In the genomic region with DNA sequence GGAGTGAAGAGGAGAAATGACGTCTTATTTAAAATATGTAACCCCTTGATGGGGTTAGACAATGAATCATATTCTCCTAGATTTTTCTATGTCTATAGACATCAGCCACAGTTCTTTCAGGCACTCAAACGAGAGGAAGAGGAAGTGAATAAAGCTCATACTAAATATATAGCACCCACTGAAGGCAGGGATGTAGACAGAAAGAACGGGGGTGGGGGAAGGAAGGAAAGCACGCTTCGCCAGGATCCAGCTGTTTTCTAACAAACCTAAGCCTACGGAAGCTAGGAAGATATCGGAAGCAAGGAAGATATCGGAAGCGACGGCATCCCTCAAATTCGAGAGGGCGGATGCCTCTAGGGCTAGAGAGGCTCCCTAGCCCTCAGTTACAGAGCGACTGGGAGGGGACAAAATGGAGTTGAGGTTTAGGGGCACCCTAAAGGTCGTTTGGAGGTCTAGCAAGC, we compare ENCODE assay signal across 8 cellular contexts.
DNase-seq lines count a peak whose midpoint lies in the region; ATAC-seq lines count a peak whose summit lies in the region.

No MANE protein-coding gene starts in this region.

- ATAC-seq in GM19035 (IDR thresholded peaks at IDR 0.05; ENCODE audit: unreplicated experiment) (peak; percentile 26), HG03280 (IDR thresholded peaks at IDR 0.05; ENCODE audit: unreplicated experiment) (peak; percentile 24)

- H3K9ac ChIP-seq in SK-N-MC (ENCODE audit: insufficient read length): peak overlapping the region; percentile 81

- peak; percentile 14 for DNase-seq in Ammon's horn (ENCODE audit: low spot score)
- no peak for DNase-seq in SK-N-MC (ENCODE audit: low read depth, low spot score)
- DNase-seq in caudate nucleus (lab: John Stamatoyannopoulos, UW): peak in 13 of 61 donors; percentile 2 to 33 (median 11)
- peak; percentile 39 for DNase-seq in left kidney (ENCODE audit: low read depth, low spot score)
- no peak for DNase-seq in NCI-H187 treated with DMSO at 0.1 percent for 48 hours (lab: John Stamatoyannopoulos, UW)

- H3K27ac ChIP-seq in SK-N-MC: no peak overlapping the region
- peak overlapping the region; percentile 52 for H3K27ac ChIP-seq in caudate nucleus (ENCODE audit: low read depth, low read length)

- H3K27ac Mint-ChIP-seq in stimulated activated naive CD8-positive, alpha-beta T cell treated with anti-CD3 and anti-CD28 coated beads, Interleukin-15, Interleukin-2, amounts not matched to agents 100 ng/mL and 50 ng/mL, for 24 hours: peak overlapping the region; percentile 100

- H3K36me3 ChIP-seq in SK-N-MC (ENCODE audit: insufficient read depth, low read length): 0 out of 2 replicates have a peak, but pooled peaks cover 6% of the 10 kb centered on the region

- no peaks in the 10 kb centered on the region for H3K9me3 Mint-ChIP-seq in stimulated activated naive CD8-positive, alpha-beta T cell treated with anti-CD3 and anti-CD28 coated beads, Interleukin-15, Interleukin-2, amounts not matched to agents 100 ng/mL and 50 ng/mL, for 24 hours

- peaks cover 56% of the 10 kb centered on the region for H3K4me1 Mint-ChIP-seq in stimulated activated naive CD8-positive, alpha-beta T cell treated with anti-CD3 and anti-CD28 coated beads, Interleukin-15, Interleukin-2, amounts not matched to agents 100 ng/mL and 50 ng/mL, for 24 hours (ENCODE audit: low read depth)

- H3K9me3 ChIP-seq in SK-N-MC (ENCODE audit: low read depth, low read length): no peaks in the 10 kb centered on the region

- H3K36me3 Mint-ChIP-seq in stimulated activated naive CD8-positive, alpha-beta T cell treated with anti-CD3 and anti-CD28 coated beads, Interleukin-15, Interleukin-2, amounts not matched to agents 100 ng/mL and 50 ng/mL, for 24 hours (ENCODE audit: low read depth): peaks cover 42% of the 10 kb centered on the region

- no peaks in the 10 kb centered on the region for H3K27me3 Mint-ChIP-seq in stimulated activated naive CD8-positive, alpha-beta T cell treated with anti-CD3 and anti-CD28 coated beads, Interleukin-15, Interleukin-2, amounts not matched to agents 100 ng/mL and 50 ng/mL, for 24 hours

- peak overlapping the region; percentile 85 for H3K4me3 ChIP-seq in SK-N-MC

- peak overlapping the region; percentile 100 for H3K4me3 Mint-ChIP-seq in stimulated activated naive CD8-positive, alpha-beta T cell treated with anti-CD3 and anti-CD28 coated beads, Interleukin-15, Interleukin-2, amounts not matched to agents 100 ng/mL and 50 ng/mL, for 24 hours

Comparison
In these comparisons a context has a peak if more than half of its experiments do, and no peak if none do; other contexts are left out.
1. DNase-seq: peak in Ammon's horn (single experiment) and left kidney (single experiment); none in SK-N-MC (single experiment) and NCI-H187 treated with DMSO at 0.1 percent for 48 hours (single experiment).